In genomic region chr9:129412176-129412813, GRCh38 we compare ENCODE assay signal across 8 cellular contexts.
A peak's percentile ranks its signal among the peaks of the same experiment; 100 is the strongest.
DNase-seq lines count a peak whose midpoint lies in the region; ATAC-seq and TF ChIP-seq lines count a peak whose summit lies in the region.
"Not testable (repeated sequence)": the region's sequence is repeated elsewhere in the genome, so short reads cannot be mapped to it uniquely, and the experiment has no call there.

No MANE protein-coding gene starts in this region.

- CTCF ChIA-PET in CD8-positive, alpha-beta T cell (lab: Charles Lee), result not testable (repeated sequence)
- CTCF ChIA-PET in activated CD4-positive, alpha-beta memory T cell treated with anti-CD3 and anti-CD28 coated beads, Interleukin-2, amount 10 ng/mL, durations not matched to agents 7 days and 5 days (lab: Charles Lee), result interaction anchor here (0.9 kb wide), 2 partner anchors 29 to 212 kb away, joined by 3 read pairs; no protein-coding TSS in a partner anchor

- H3K9ac ChIP-seq in OCI-LY3 (ENCODE audit: low read length), result peak overlapping the region; percentile 83; the same call in 1 of the 2 replicates
- H3K9ac ChIP-seq in parathyroid adenoma, result not testable (repeated sequence)

- not testable (repeated sequence) for H3K9me3 ChIP-seq in CD8-positive, alpha-beta T cell (ENCODE audit: low read length); OCI-LY3 (ENCODE audit: insufficient read depth, low read length); parathyroid adenoma (ENCODE audit: control insufficient read depth, low read length); thoracic aorta

- H3K4me1 Mint-ChIP-seq in CD8-positive, alpha-beta T cell (ENCODE audit: low read depth), result peaks cover 35% of the 10 kb centered on the region
- peaks cover 24% of the 10 kb centered on the region for H3K4me1 Mint-ChIP-seq in activated CD4-positive, alpha-beta memory T cell treated with anti-CD3 and anti-CD28 coated beads, Interleukin-2, amount 10 ng/mL, durations not matched to agents 7 days and 5 days
- H3K4me1 Mint-ChIP-seq in brain (peaks cover 80% of the 10 kb centered on the region), memory B cell (peaks cover 19% of the 10 kb centered on the region)

- H3K4me2 ChIP-seq in OCI-LY3 (ENCODE audit: low read length), result peak overlapping the region; percentile 94
- peak overlapping the region; percentile 98 for H3K4me2 ChIP-seq in parathyroid adenoma (ENCODE audit: low read length)

- DNase-seq in CD8-positive, alpha-beta T cell; activated CD4-positive, alpha-beta memory T cell treated with anti-CD3 and anti-CD28 coated beads, Interleukin-2, amount 10 ng/mL, durations not matched to agents 7 days and 5 days; memory B cell (ENCODE audit: low spot score in 2 of 2); thoracic aorta (ENCODE audit: low spot score): not testable (repeated sequence)
- DNase-seq in fibroblast of pulmonary artery (ENCODE audit: low read depth), result peak; percentile 26

- ATAC-seq in CD8-positive, alpha-beta T cell; memory B cell (ENCODE audit: low read depth); thoracic aorta (ENCODE audit: insufficient number of reproducible peaks, low FRiP score, low read depth): not testable (repeated sequence)

- peak overlapping the region; percentile 87 for H3K4me3 Mint-ChIP-seq in CD8-positive, alpha-beta T cell
- H3K4me3 Mint-ChIP-seq in activated CD4-positive, alpha-beta memory T cell treated with anti-CD3 and anti-CD28 coated beads, Interleukin-2, amount 10 ng/mL, durations not matched to agents 7 days and 5 days, result peak overlapping the region; percentile 35
- H3K4me3 Mint-ChIP-seq in brain, result peak overlapping the region; percentile 76 to 86 (median 80)
- H3K4me3 Mint-ChIP-seq in memory B cell, result peak overlapping the region; percentile 86

- peak overlapping the region; percentile 99 for H3K27ac ChIP-seq in CD8-positive, alpha-beta T cell (ENCODE audit: low read depth, low read length)
- not testable (repeated sequence) for H3K27ac ChIP-seq in OCI-LY3 (ENCODE audit: low read length)
- H3K27ac ChIP-seq in parathyroid adenoma, result peak overlapping the region; percentile 98
- H3K27ac ChIP-seq in thoracic aorta, result peak overlapping the region; percentile 100

- H2AFZ ChIP-seq in OCI-LY3 (ENCODE audit: low read depth, low read length) (peak overlapping the region; percentile 48), parathyroid adenoma (peak overlapping the region; percentile 74)

- not testable (repeated sequence) for H3K27me3 Mint-ChIP-seq in CD8-positive, alpha-beta T cell (ENCODE audit: low read depth); activated CD4-positive, alpha-beta memory T cell treated with anti-CD3 and anti-CD28 coated beads, Interleukin-2, amount 10 ng/mL, durations not matched to agents 7 days and 5 days; brain; memory B cell

- H3K79me2 ChIP-seq in OCI-LY3 (ENCODE audit: low read length); parathyroid adenoma: not testable (repeated sequence)

- H3K9me3 Mint-ChIP-seq in CD8-positive, alpha-beta T cell; memory B cell: not testable (repeated sequence)
- H3K9me3 Mint-ChIP-seq in activated CD4-positive, alpha-beta memory T cell treated with anti-CD3 and anti-CD28 coated beads, Interleukin-2, amount 10 ng/mL, durations not matched to agents 7 days and 5 days, result peaks cover 12% of the 10 kb centered on the region
- H3K9me3 Mint-ChIP-seq in brain, result peaks cover 3 to 17% (median 9%) of the 10 kb centered on the region in 5 experiments

- not testable (repeated sequence) for H3K36me3 Mint-ChIP-seq in CD8-positive, alpha-beta T cell; brain; memory B cell
- peaks cover 11% of the 10 kb centered on the region for H3K36me3 Mint-ChIP-seq in activated CD4-positive, alpha-beta memory T cell treated with anti-CD3 and anti-CD28 coated beads, Interleukin-2, amount 10 ng/mL, durations not matched to agents 7 days and 5 days (ENCODE audit: low read depth)

- intact Hi-C loops in CD8-positive, alpha-beta T cell (cut with DNase I, micrococcal nuclease), result loop anchor here (5.0 to 10.0 kb wide), 3 partner anchors 155 to 177 kb away; no protein-coding TSS in a partner anchor

- not testable (repeated sequence) for H4K20me1 ChIP-seq in OCI-LY3 (ENCODE audit: insufficient read depth, low read length)

- POLR2A ChIA-PET in CD8-positive, alpha-beta T cell (lab: Charles Lee), result interaction anchor here (1.2 kb wide), 1 partner anchor 29 kb away, joined by 9 read pairs; no protein-coding TSS in a partner anchor
- POLR2A ChIA-PET in activated CD4-positive, alpha-beta memory T cell treated with anti-CD3 and anti-CD28 coated beads, Interleukin-2, amount 10 ng/mL, durations not matched to agents 7 days and 5 days (lab: Charles Lee), result interaction anchor here (1.0 to 1.4 kb wide), 3 partner anchors 10 to 226 kb away, joined by 3 read pairs; no protein-coding TSS in a partner anchor

- H3K4me3 ChIP-seq in CD8-positive, alpha-beta T cell (ENCODE audit: low read depth, low read length), result peak overlapping the region; percentile 52
- H3K4me3 ChIP-seq in OCI-LY3 (ENCODE audit: low read length) (peak overlapping the region; percentile 82), thoracic aorta (peak overlapping the region; percentile 72)
- not testable (repeated sequence) for H3K4me3 ChIP-seq in fibroblast of pulmonary artery (replicated peaks; ENCODE audit: low read depth, low read length); parathyroid adenoma (ENCODE audit: low read depth, low read length)

- not testable (repeated sequence) for H3K27me3 ChIP-seq in CD8-positive, alpha-beta T cell (ENCODE audit: insufficient read depth, low read length); OCI-LY3 (ENCODE audit: low read depth, low read length); parathyroid adenoma (ENCODE audit: control insufficient read depth, insufficient read depth, low read length); thoracic aorta (replicated peaks; ENCODE audit: insufficient read depth)

- peak overlapping the region; percentile 99 for H3K27ac Mint-ChIP-seq in CD8-positive, alpha-beta T cell
- H3K27ac Mint-ChIP-seq in activated CD4-positive, alpha-beta memory T cell treated with anti-CD3 and anti-CD28 coated beads, Interleukin-2, amount 10 ng/mL, durations not matched to agents 7 days and 5 days, result peak overlapping the region; percentile 94
- H3K27ac Mint-ChIP-seq in brain, result peak overlapping the region; percentile 99 to 100 (median 99)
- H3K27ac Mint-ChIP-seq in memory B cell, result peak overlapping the region; percentile 99

- not testable (repeated sequence) for TF ChIP-seq CTCF in CD8-positive, alpha-beta T cell (IDR thresholded peaks at IDR 0.05); OCI-LY3 (IDR thresholded peaks at IDR 0.05; ENCODE audit: low read depth, low read length); brain (conservative IDR thresholded peaks at IDR 0.05); fibroblast of pulmonary artery (IDR thresholded peaks at IDR 0.05; ENCODE audit: low read length, missing control alignments); parathyroid adenoma (IDR thresholded peaks at IDR 0.05); thoracic aorta (IDR thresholded peaks at IDR 0.05)

- not testable (repeated sequence) for H3K36me3 ChIP-seq in CD8-positive, alpha-beta T cell (ENCODE audit: insufficient read depth, low read length); OCI-LY3 (replicated peaks; ENCODE audit: low read depth, low read length); parathyroid adenoma (ENCODE audit: control insufficient read depth, insufficient read depth, low read length); thoracic aorta

- H3K4me1 ChIP-seq in CD8-positive, alpha-beta T cell (ENCODE audit: insufficient read depth, low read length), result peaks cover 27% of the 10 kb centered on the region
- H3K4me1 ChIP-seq in OCI-LY3 (ENCODE audit: low read length) (peaks cover 13% of the 10 kb centered on the region), parathyroid adenoma (peaks cover 28% of the 10 kb centered on the region), thoracic aorta (ENCODE audit: control insufficient read depth in 1 of 2, low read depth in 2 of 2) (peaks cover 25 to 46% of the 10 kb centered on the region in 2 donors)

Comparison
In these comparisons a context has a peak if more than half of its experiments do, and no peak if none do; other contexts are left out.
1. H3K4me3 Mint-ChIP-seq: peak in every context shown above with its lines; median percentile 87 in CD8-positive, alpha-beta T cell; 86 in memory B cell; 80 in brain; 35 in activated CD4-positive, alpha-beta memory T cell treated with anti-CD3 and anti-CD28 coated beads, Interleukin-2, amount 10 ng/mL, durations not matched to agents 7 days and 5 days.